Comparison of ENCODE assay signal across 2 cellular contexts in genomic region chr2:72712977-72713376, GRCh38.
TF ChIP-seq lines count a peak whose summit lies in the region.

No MANE protein-coding gene starts in this region.

TF ChIP-seq in HepG2, 621 proteins besides CTCF, POLR2A, EP300 and RAD21 (continued from another document):
- TF ChIP-seq NCOA5 (CRISPR knock-in tag; IDR thresholded peaks at IDR 0.05) (no peak), DBP (CRISPR knock-in tag; IDR thresholded peaks at IDR 0.05; ENCODE audit: not compliant biosample characterization) (no peak), SETDB1 (CRISPR knock-in tag; IDR thresholded peaks at IDR 0.05; ENCODE audit: borderline replicate concordance) (no peak), TBL1XR1 (IDR thresholded peaks at IDR 0.05; ENCODE audit: borderline replicate concordance, low read length, partially characterized antibody) (no peak), ATF6 (CRISPR knock-in tag; conservative IDR thresholded peaks at IDR 0.05) (no peak), KAT7 (CRISPR knock-in tag; IDR thresholded peaks at IDR 0.05; ENCODE audit: borderline replicate concordance) (no peak), ZNF615 (CRISPR knock-in tag; IDR thresholded peaks at IDR 0.05; ENCODE audit: borderline replicate concordance) (no peak), FOXK1 (CRISPR knock-in tag; IDR thresholded peaks at IDR 0.05; ENCODE audit: borderline replicate concordance, low read depth) (no peak)
- TF ChIP-seq, protein P1, sequence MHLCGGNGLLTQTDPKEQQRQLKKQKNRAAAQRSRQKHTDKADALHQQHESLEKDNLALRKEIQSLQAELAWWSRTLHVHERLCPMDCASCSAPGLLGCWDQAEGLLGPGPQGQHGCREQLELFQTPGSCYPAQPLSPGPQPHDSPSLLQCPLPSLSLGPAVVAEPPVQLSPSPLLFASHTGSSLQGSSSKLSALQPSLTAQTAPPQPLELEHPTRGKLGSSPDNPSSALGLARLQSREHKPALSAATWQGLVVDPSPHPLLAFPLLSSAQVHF (CRISPR knock-in tag; IDR thresholded peaks at IDR 0.05): no peak
- TF ChIP-seq, protein P2, sequence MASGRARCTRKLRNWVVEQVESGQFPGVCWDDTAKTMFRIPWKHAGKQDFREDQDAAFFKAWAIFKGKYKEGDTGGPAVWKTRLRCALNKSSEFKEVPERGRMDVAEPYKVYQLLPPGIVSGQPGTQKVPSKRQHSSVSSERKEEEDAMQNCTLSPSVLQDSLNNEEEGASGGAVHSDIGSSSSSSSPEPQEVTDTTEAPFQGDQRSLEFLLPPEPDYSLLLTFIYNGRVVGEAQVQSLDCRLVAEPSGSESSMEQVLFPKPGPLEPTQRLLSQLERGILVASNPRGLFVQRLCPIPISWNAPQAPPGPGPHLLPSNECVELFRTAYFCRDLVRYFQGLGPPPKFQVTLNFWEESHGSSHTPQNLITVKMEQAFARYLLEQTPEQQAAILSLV (CRISPR knock-in tag; IDR thresholded peaks at IDR 0.05; ENCODE audit: borderline replicate concordance): no peak

TF ChIP-seq in A549, 52 proteins besides CTCF, POLR2A, EP300 and RAD21 (continued from another document):
- TF ChIP-seq MAX (IDR thresholded peaks at IDR 0.05) (no peak), ESRRA (IDR thresholded peaks at IDR 0.05; ENCODE audit: borderline replicate concordance, low read length) (no peak), BHLHE40 (IDR thresholded peaks at IDR 0.05; ENCODE audit: low read depth, low read length) (no peak), TP53 (CRISPR knock-in tag; IDR thresholded peaks at IDR 0.05) (no peak), FOSL2 (IDR thresholded peaks at IDR 0.05) (no peak), FOSL2 (CRISPR knock-in tag; IDR thresholded peaks at IDR 0.05) (no peak), TFCP2L1 (CRISPR knock-in tag; IDR thresholded peaks at IDR 0.05) (no peak), CBX2 (IDR thresholded peaks at IDR 0.05; ENCODE audit: borderline replicate concordance, low read depth) (no peak)
